Comparison of ENCODE assay signal across 8 cellular contexts in genomic region chr14:24366664-24367505, GRCh38. TPM values are rescaled to one million over a fixed set of nuclear protein-coding genes. Genes with fewer than 3 reads are reported as not detected.
A peak's percentile ranks its signal among the peaks of the same experiment; 100 is the strongest.
DNase-seq lines count a peak whose midpoint lies in the region; ATAC-seq and TF ChIP-seq lines count a peak whose summit lies in the region.

No MANE protein-coding gene starts in this region.

- peak overlapping the region; percentile 83 to 93 for H3K27ac ChIP-seq in right atrium auricular region

- DNase-seq in DMS79 treated with DMSO at 0.1 percent for 48 hours (lab: John Stamatoyannopoulos, UW), result peak; percentile 100
- DNase-seq in NCI-H774 (lab: John Stamatoyannopoulos, UW), result peak; percentile 93
- peak; percentile 93 for DNase-seq in astrocyte of the hippocampus (ENCODE audit: low read depth, low spot score)
- DNase-seq in right atrium auricular region (ENCODE audit: low spot score), result peak; percentile 94
- peak; percentile 13 for DNase-seq in pons (ENCODE audit: low spot score)
- no peak for DNase-seq in epidermal melanocyte (ENCODE audit: insufficient read length, low spot score)

- TF ChIP-seq CTCF in right atrium auricular region (IDR thresholded peaks at IDR 0.05), result no peak

- H3K9me3 ChIP-seq in right atrium auricular region, result no peaks in the 10 kb centered on the region

- H3K4me1 ChIP-seq in right atrium auricular region, result peaks cover 0 to 48% of the 10 kb centered on the region in 2 donors

- H3K36me3 ChIP-seq in right atrium auricular region, result no peaks in the 10 kb centered on the region

- peaks cover 0 to 4% of the 10 kb centered on the region in 2 donors for H3K27me3 ChIP-seq in right atrium auricular region

- ATAC-seq in GM19455 (IDR thresholded peaks at IDR 0.05; ENCODE audit: unreplicated experiment) (peak; percentile 58), HG03460 (IDR thresholded peaks at IDR 0.05; ENCODE audit: unreplicated experiment) (peak; percentile 64)

- peak overlapping the region; percentile 59 to 60 for H3K4me3 ChIP-seq in right atrium auricular region

RNA-seq across cellular contexts. Expression of gene NFATC4, which starts 1.1 kb away (rescaled TPM):
- 10 to 100 TPM; 12.5 to 13.4 TPM for total RNA-seq in right atrium auricular region

RNA-seq across cellular contexts. Expression of gene RIPK3, which starts 27.1 kb away (rescaled TPM):
- total RNA-seq in right atrium auricular region, result 1 to 10 TPM; 1.9 to 3.8 TPM

RNA-seq across cellular contexts. Expression of gene NYNRIN, which starts 31.9 kb away (rescaled TPM):
- 10 to 100 TPM in 1 of 2 donors, 1 to 10 TPM in 1; 6.0 to 10.1 TPM for total RNA-seq in right atrium auricular region

RNA-seq across cellular contexts. Expression of gene ADCY4, which starts 32.0 kb away (rescaled TPM):
- total RNA-seq in right atrium auricular region, result 10 to 100 TPM; 17.1 to 25.5 TPM

RNA-seq across cellular contexts. Expression of gene LTB4R, which starts 55.6 kb away (rescaled TPM):
- 1 to 10 TPM; 1.9 to 3.0 TPM for total RNA-seq in right atrium auricular region
